12 cellular contexts compared by ENCODE assay signal in the genomic region with DNA sequence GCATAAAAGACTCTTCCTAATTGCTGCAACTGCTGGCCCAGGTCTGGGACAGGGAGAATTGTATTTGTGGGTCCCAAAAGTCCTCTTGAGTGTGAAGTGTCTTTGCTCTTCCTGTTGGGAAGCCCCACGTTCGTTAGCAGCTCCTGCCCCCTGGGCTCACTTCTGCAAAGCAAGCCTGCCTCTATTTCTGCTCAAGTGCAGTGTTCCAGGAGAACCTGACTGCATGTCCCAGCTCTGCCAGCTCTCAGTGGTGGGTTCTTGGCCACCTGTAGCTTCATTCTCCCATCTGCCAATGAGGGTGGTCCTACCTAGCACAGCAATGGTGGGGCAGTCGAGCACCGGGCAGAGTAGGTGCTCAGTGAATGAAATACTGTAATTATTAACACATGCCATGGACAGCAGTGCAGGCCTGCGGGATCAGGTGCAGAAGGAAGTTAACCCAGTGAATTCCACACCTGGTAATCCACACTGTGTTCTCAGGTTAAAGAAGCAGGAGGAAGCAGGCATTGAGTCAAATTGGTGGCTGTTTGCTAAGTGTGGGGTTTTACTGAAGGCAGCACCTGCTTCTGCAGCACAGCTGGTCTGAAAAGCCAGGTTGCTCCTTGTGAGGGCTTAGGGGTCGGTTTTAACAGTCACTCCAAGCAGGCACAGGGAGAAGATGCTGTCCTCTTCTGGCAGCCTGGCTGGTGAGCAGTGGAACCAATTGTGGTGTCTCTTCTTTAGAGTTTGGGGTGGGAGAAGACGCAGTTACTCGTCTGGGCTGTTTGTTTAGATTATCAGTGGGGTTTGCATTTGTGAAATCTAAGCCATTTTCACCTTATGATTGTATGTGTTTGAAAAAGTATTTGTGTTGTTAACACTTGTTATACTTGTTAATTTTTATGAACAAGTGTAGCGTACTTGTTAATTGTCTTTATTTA. TPM values are rescaled to one million over a fixed set of nuclear protein-coding genes. Genes with fewer than 3 reads are reported as not detected.
A peak's percentile ranks its signal among the peaks of the same experiment; 100 is the strongest.
DNase-seq lines count a peak whose midpoint lies in the region; ATAC-seq and TF ChIP-seq lines count a peak whose summit lies in the region.
"Had no signal": no experiment of that assay in that cellular context is flagged by ENCODE, and none has a peak within 500 bp of the region (broad histone marks: within the 10 kb centered on the region; RNA-seq: fewer than 3 reads in every experiment).

No MANE protein-coding gene starts in this region.

- no peak for TF ChIP-seq CTCF in thoracic aorta (IDR thresholded peaks at IDR 0.05)

- peaks cover 20% of the 10 kb centered on the region for H3K9me3 Mint-ChIP-seq in activated naive CD4-positive, alpha-beta T cell treated with anti-CD3 and anti-CD28 coated beads for 36 hours

- no peak for DNase-seq in activated naive CD4-positive, alpha-beta T cell treated with anti-CD3 and anti-CD28 coated beads for 36 hours
- no peak for DNase-seq in activated naive CD4-positive, alpha-beta T cell treated with anti-CD3 and anti-CD28 coated beads, Interleukin-2, amount 50 U/mL, for 16 hours
- DNase-seq in NCI-H69 (lab: John Stamatoyannopoulos, UW) = peak; percentile 74
- DNase-seq in islet precursor cell = peak; percentile 54
- DNase-seq in thoracic aorta (ENCODE audit: low spot score) = no peak
- no peak for DNase-seq in SK-N-DZ (ENCODE audit: low spot score)
- no peak for DNase-seq in NCI-H526 (lab: John Stamatoyannopoulos, UW)
- no peak for DNase-seq in caudate nucleus (lab: John Stamatoyannopoulos, UW)
- DNase-seq: NCI-H187 treated with DMSO at 0.1 percent for 48 hours; stimulated activated CD4-positive, alpha-beta T cell treated with anti-CD3 and anti-CD28 coated beads, Interleukin-4, amount 100 ng/mL, for 1 hour; upper lobe of left lung had no signal

- peak overlapping the region; percentile 55 for H3K27ac Mint-ChIP-seq in activated naive CD4-positive, alpha-beta T cell treated with anti-CD3 and anti-CD28 coated beads for 36 hours

- peaks cover 2% of the 10 kb centered on the region for H3K9me3 ChIP-seq in thoracic aorta

- H3K4me3 ChIP-seq in thoracic aorta = no peak overlapping the region
- H3K4me3 ChIP-seq: upper lobe of left lung had no signal

- no peaks in the 10 kb centered on the region for H3K27me3 ChIP-seq in thoracic aorta (replicated peaks; ENCODE audit: insufficient read depth)
- H3K27me3 ChIP-seq: upper lobe of left lung had no signal

- H3K4me1 Mint-ChIP-seq in activated naive CD4-positive, alpha-beta T cell treated with anti-CD3 and anti-CD28 coated beads for 36 hours (ENCODE audit: low read depth) = peaks cover 60% of the 10 kb centered on the region
- H3K4me1 Mint-ChIP-seq: neural crest cell had no signal

- intact Hi-C loops in activated naive CD4-positive, alpha-beta T cell treated with anti-CD3 and anti-CD28 coated beads for 36 hours (cut with micrococcal nuclease) = no loop called here

- H3K27me3 Mint-ChIP-seq in activated naive CD4-positive, alpha-beta T cell treated with anti-CD3 and anti-CD28 coated beads for 36 hours (ENCODE audit: low read depth) = no peaks in the 10 kb centered on the region

- CTCF ChIA-PET in activated naive CD4-positive, alpha-beta T cell treated with anti-CD3 and anti-CD28 coated beads for 36 hours (lab: Charles Lee) = interaction anchor here (2.9 to 10.3 kb wide), 2 partner anchors 10 to 31 kb away, joined by 20 to 207 read pairs; no protein-coding TSS in a partner anchor

- H3K27ac ChIP-seq in thoracic aorta = peak overlapping the region; percentile 56 to 84
- no peak overlapping the region for H3K27ac ChIP-seq in caudate nucleus (ENCODE audit: low read depth, low read length)

- peaks cover 25% of the 10 kb centered on the region for H3K36me3 Mint-ChIP-seq in activated naive CD4-positive, alpha-beta T cell treated with anti-CD3 and anti-CD28 coated beads for 36 hours (ENCODE audit: low read depth)

- no peak for ATAC-seq in thoracic aorta (ENCODE audit: insufficient number of reproducible peaks, low FRiP score, low read depth)

- no peak overlapping the region for H3K4me3 Mint-ChIP-seq in activated naive CD4-positive, alpha-beta T cell treated with anti-CD3 and anti-CD28 coated beads for 36 hours
- H3K4me3 Mint-ChIP-seq: neural crest cell had no signal

- peaks cover 22 to 47% of the 10 kb centered on the region in 2 donors for H3K4me1 ChIP-seq in thoracic aorta (ENCODE audit: control insufficient read depth in 1 of 2, low read depth in 2 of 2)

- H3K36me3 ChIP-seq in thoracic aorta = no peaks in the 10 kb centered on the region
- H3K36me3 ChIP-seq: upper lobe of left lung had no signal

RNA-seq across cellular contexts. Expression of gene DGKD, which starts 54.3 kb away (rescaled TPM):
- total RNA-seq in activated naive CD4-positive, alpha-beta T cell treated with anti-CD3 and anti-CD28 coated beads for 36 hours = 10 to 100 TPM; 68.9 to 72.3 TPM
- 10 to 100 TPM; 47.3 to 47.9 TPM for total RNA-seq in thoracic aorta
- 15.9 and 21.3 TPM in 2 replicates for polyA plus RNA-seq in SK-N-DZ (2014; cell fraction: cytosol; rRNA removed)
- polyA plus RNA-seq in SK-N-DZ (2014; cell fraction: nucleus; rRNA removed) = 45.7 and 52.6 TPM in 2 replicates

Comparison
In these comparisons a context has a peak if more than half of its experiments do, and no peak if none do; other contexts are left out.
1. DNase-seq: peak in NCI-H69 (single experiment) and islet precursor cell (single experiment); none in activated naive CD4-positive, alpha-beta T cell treated with anti-CD3 and anti-CD28 coated beads for 36 hours (single experiment), activated naive CD4-positive, alpha-beta T cell treated with anti-CD3 and anti-CD28 coated beads, Interleukin-2, amount 50 U/mL, for 16 hours (single experiment), thoracic aorta (single experiment), SK-N-DZ (single experiment), NCI-H526 (0 of 2) and caudate nucleus (0 of 61).